ENCODE assay signal across 8 cellular contexts in genomic region chr5:159987031-159987674, GRCh38. TPM values are rescaled to one million over a fixed set of nuclear protein-coding genes. Genes with fewer than 3 reads are reported as not detected.
A peak's percentile ranks its signal among the peaks of the same experiment; 100 is the strongest.
DNase-seq lines count a peak whose midpoint lies in the region; ATAC-seq and TF ChIP-seq lines count a peak whose summit lies in the region.

No MANE protein-coding gene starts in this region.

- H3K36me3 ChIP-seq in adrenal gland (replicated peaks in 1 of 2) (no peaks in the 10 kb centered on the region), right atrium auricular region (no peaks in the 10 kb centered on the region), psoas muscle (ENCODE audit: insufficient read depth in 1 of 2, low read depth in 1 of 2) (no peaks in the 10 kb centered on the region), urinary bladder (ENCODE audit: insufficient read depth) (no peaks in the 10 kb centered on the region)

- ATAC-seq in HG02678 (IDR thresholded peaks at IDR 0.05; ENCODE audit: unreplicated experiment) (peak; percentile 96), psoas muscle (peak; percentile 93 to 98 (median 96))

- H3K27me3 ChIP-seq in adrenal gland, result peaks cover 15% of the 10 kb centered on the region
- H3K27me3 ChIP-seq in right atrium auricular region, result no peaks in the 10 kb centered on the region
- peaks cover 0 to 32% (median 8%) of the 10 kb centered on the region in 3 donors for H3K27me3 ChIP-seq in psoas muscle (ENCODE audit: insufficient read depth in 3 of 3, low read length in 2 of 3)

- intact Hi-C loops in adrenal gland (cut with DNase I) (loop anchor here (5.0 to 10.0 kb wide), 3 partner anchors 472 to 545 kb away; no protein-coding TSS in a partner anchor), psoas muscle (cut with DNase I) (loop anchor here (2.0 to 10.0 kb wide), 6 partner anchors 470 to 832 kb away; no protein-coding TSS in a partner anchor)

- TF ChIP-seq POLR2A in adrenal gland (IDR thresholded peaks at IDR 0.05), result no peak

- H3K4me1 ChIP-seq in adrenal gland (replicated peaks in 1 of 2) (peaks cover 0 to 4% of the 10 kb centered on the region in 2 donors), right atrium auricular region (no peaks in the 10 kb centered on the region), psoas muscle (no peaks in the 10 kb centered on the region), urinary bladder (ENCODE audit: insufficient read depth) (no peaks in the 10 kb centered on the region)

- TF ChIP-seq CTCF in GM12864 (IDR thresholded peaks at IDR 0.05; ENCODE audit: low read depth, low read length, missing control alignments), result peak; percentile 75
- peak; percentile 61 to 84 (median 71) for TF ChIP-seq CTCF in adrenal gland (IDR thresholded peaks at IDR 0.05)
- TF ChIP-seq CTCF in right atrium auricular region (IDR thresholded peaks at IDR 0.05), result peak; percentile 46 to 78
- TF ChIP-seq CTCF in psoas muscle (IDR thresholded peaks at IDR 0.05), result peak; percentile 70

- H3K4me3 ChIP-seq in GM12864 (ENCODE audit: low read depth, low read length), result peak overlapping the region; percentile 34
- peak overlapping the region in 1 of 4 donors; percentile 53 for H3K4me3 ChIP-seq in adrenal gland
- peak overlapping the region; percentile 38 to 43 for H3K4me3 ChIP-seq in right atrium auricular region
- H3K4me3 ChIP-seq in psoas muscle, result peak overlapping the region; percentile 60
- peak overlapping the region; percentile 29 for H3K4me3 ChIP-seq in urinary bladder (ENCODE audit: low read depth, low read length)

- H3K27ac ChIP-seq in adrenal gland (no peak overlapping the region), right atrium auricular region (no peak overlapping the region), psoas muscle (no peak overlapping the region), urinary bladder (ENCODE audit: low read depth) (no peak overlapping the region)

- H3K9me3 ChIP-seq in adrenal gland (replicated peaks in 1 of 3), result no peaks in the 10 kb centered on the region
- H3K9me3 ChIP-seq in right atrium auricular region, result no peaks in the 10 kb centered on the region
- no peaks in the 10 kb centered on the region for H3K9me3 ChIP-seq in psoas muscle

- DNase-seq in GM12864 (ENCODE audit: low read depth) (peak; percentile 19), NCI-H128 (lab: John Stamatoyannopoulos, UW; ENCODE audit: unreplicated experiment) (peak; percentile 33), T follicular helper cell (ENCODE audit: low read depth) (peak; percentile 48), adrenal gland (peak; percentile 64 to 89 (median 80)), right atrium auricular region (ENCODE audit: low spot score) (peak; percentile 81), psoas muscle (peak; percentile 73 to 86)

- WGBS in adrenal gland, 4 donors, result 2 to 4% (median 3%) methylated on average over 14 to 50 of the region's 50 CpGs
- 1% methylated on average over 50 of the region's 50 CpGs for WGBS in psoas muscle, 3 donors
- 1% methylated on average over 50 of the region's 50 CpGs for WGBS in urinary bladder

RNA-seq across cellular contexts. Expression of gene TTC1, which starts 21.8 kb away (rescaled TPM):
- 10 to 100 TPM; 34.4 to 59.6 (median 47.5) TPM for total RNA-seq in adrenal gland
- 100 to 1,000 TPM in 1 of 3 donors, 10 to 100 TPM in 2; 32.7 to 131 (median 34.5) TPM for polyA plus RNA-seq in adrenal gland
- total RNA-seq in right atrium auricular region, result 10 to 100 TPM; 51.2 to 77.0 TPM
- total RNA-seq in psoas muscle, result 10 to 100 TPM; 55.2 to 64.3 (median 57.8) TPM
- polyA plus RNA-seq in psoas muscle, result 100 to 1,000 TPM in 1 of 3 donors, 10 to 100 TPM in 2; 80.3 to 181 (median 82.0) TPM
- total RNA-seq in urinary bladder, result 38.2 TPM
- 44.0 TPM for polyA plus RNA-seq in urinary bladder

Comparison
In these comparisons a context has a peak if more than half of its experiments do, and no peak if none do; other contexts are left out.
1. DNase-seq: peak in every context shown above with its lines; median percentile 81 in right atrium auricular region; 80 in adrenal gland; 80 in psoas muscle; 48 in T follicular helper cell; 33 in NCI-H128; 19 in GM12864.